ENCODE assay signal across 13 cellular contexts in the genomic region with DNA sequence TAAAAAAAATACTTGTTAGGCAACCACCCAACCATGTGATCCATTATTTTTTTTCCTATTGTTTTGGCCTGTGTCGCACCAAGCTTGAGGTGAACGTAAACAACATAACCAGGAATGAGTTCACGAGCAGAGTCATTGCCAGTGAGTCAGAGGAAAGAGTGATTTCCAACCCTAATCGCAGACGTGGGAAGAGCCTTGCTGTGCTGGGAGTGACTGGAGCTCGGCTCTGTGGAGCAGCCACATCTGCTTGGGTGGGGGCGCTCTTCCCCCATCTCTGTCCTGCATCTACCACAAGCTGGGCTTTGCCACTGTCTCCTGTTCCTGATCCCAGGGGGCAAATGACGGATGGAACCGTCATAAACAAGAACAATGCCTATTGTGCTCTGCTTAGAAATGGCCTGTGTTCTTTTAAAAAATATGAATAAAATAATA.
DNase-seq lines count a peak whose midpoint lies in the region; ATAC-seq and TF ChIP-seq lines count a peak whose summit lies in the region.
"Had no signal": no experiment of that assay in that cellular context is flagged by ENCODE, and none has a peak within 500 bp of the region (broad histone marks: within the 10 kb centered on the region; RNA-seq: fewer than 3 reads in every experiment).

No MANE protein-coding gene starts in this region.

- H3K4me1 ChIP-seq in A673 (ENCODE audit: insufficient read depth, low read length, poor library complexity, severe bottlenecking) (no peaks in the 10 kb centered on the region), HCT116 (ENCODE audit: control insufficient read depth in 1 of 2, insufficient read depth in 2 of 2, low read length in 2 of 2) (no peaks in the 10 kb centered on the region)
- H3K4me1 ChIP-seq in effector memory CD4-positive, alpha-beta T cell (ENCODE audit: control insufficient read depth, insufficient read depth, low read length, poor library complexity, severe bottlenecking): no peaks in the 10 kb centered on the region
- H3K4me1 ChIP-seq: vagina had no signal

- H2AFZ ChIP-seq in HCT116 (ENCODE audit: low read depth, low read length, poor library complexity, severe bottlenecking): no peak overlapping the region

- intact Hi-C loops in A673 (cut with micrococcal nuclease; ENCODE audit: unreplicated experiment): no loop called here
- intact Hi-C loops in HCT116 (cut with micrococcal nuclease): no loop called here

- POLR2A ChIA-PET in A673 (lab: Charles Lee; ENCODE audit: low non-redundant PET): no interaction called here
- POLR2A ChIA-PET in HCT116 (lab: Charles Lee): no interaction called here

- CTCF ChIA-PET in A673 (lab: Charles Lee) (no interaction called here), HCT116 (lab: Charles Lee) (no interaction called here)

- TF ChIP-seq POLR2A in HCT116 (IDR thresholded peaks at IDR 0.05; ENCODE audit: borderline replicate concordance, extremely low read depth, insufficient read depth, insufficient read length): no peak

- TF ChIP-seq CTCF in A673 (conservative IDR thresholded peaks at IDR 0.05; ENCODE audit: low read depth, low read length) (no peak), HCT116 (IDR thresholded peaks at IDR 0.05 in 2 of 3, conservative IDR thresholded peaks at IDR 0.05 in 1 of 3; ENCODE audit: borderline replicate concordance in 1 of 3, insufficient read depth in 1 of 3, low read depth in 2 of 3, low read length in 2 of 3) (no peak)

- H3K9ac ChIP-seq in HCT116 (ENCODE audit: low read length): no peak overlapping the region

- H3K4me3 ChIP-seq in A673 (ENCODE audit: low read depth, low read length, poor library complexity, severe bottlenecking) (no peak overlapping the region), HCT116 (replicated peaks in 1 of 2; ENCODE audit: low read depth in 1 of 2, low read length in 2 of 2) (no peak overlapping the region)
- no peak overlapping the region for H3K4me3 ChIP-seq in effector memory CD4-positive, alpha-beta T cell (ENCODE audit: insufficient read depth, low read depth, low read length, poor library complexity, severe bottlenecking)
- H3K4me3 ChIP-seq: vagina had no signal

- no peaks in the 10 kb centered on the region for H3K9me2 ChIP-seq in HCT116 (ENCODE audit: insufficient read depth)

- peak; percentile 18 for DNase-seq in A673 (ENCODE audit: low spot score)
- no peak for DNase-seq in HCT116 (ENCODE audit: low read depth, low spot score)
- DNase-seq in astrocyte of the hippocampus (ENCODE audit: low read depth, low spot score): peak; percentile 90
- peak; percentile 57 for DNase-seq in inferior parietal cortex (ENCODE audit: extremely low spot score)
- DNase-seq in stimulated activated CD4-positive, alpha-beta T cell treated with anti-CD3 and anti-CD28 coated beads, Interleukin-4, amount 100 ng/mL, for 24 hours: no peak
- DNase-seq in effector memory CD4-positive, alpha-beta T cell: no peak
- DNase-seq: activated CD8-positive, alpha-beta T cell treated with anti-CD3 and anti-CD28 coated beads, Interleukin-2, amount 10 ng/mL, durations not matched to agents 7 days and 5 days; CD4-positive, alpha-beta T cell; NCI-H2029; SHP77 had no signal

- no peak overlapping the region for H3K4me2 ChIP-seq in HCT116 (ENCODE audit: low read length)

- ATAC-seq in HCT116 (0 out of 2 replicates have a peak, but pooled peaks have one; percentile 36), HG03095 (IDR thresholded peaks at IDR 0.05; ENCODE audit: unreplicated experiment) (no peak), GM18868 (IDR thresholded peaks at IDR 0.05; ENCODE audit: unreplicated experiment) (no peak)
- ATAC-seq: activated CD8-positive, alpha-beta T cell treated with anti-CD3 and anti-CD28 coated beads, Interleukin-2, amount 10 ng/mL, durations not matched to agents 7 days and 5 days had no signal

- H3K27me3 ChIP-seq in A673 (replicated peaks; ENCODE audit: insufficient read depth, low read depth, low read length, poor library complexity): peaks cover 12% of the 10 kb centered on the region
- 0 out of 2 replicates have a peak, but pooled peaks cover 6% of the 10 kb centered on the region for H3K27me3 ChIP-seq in HCT116 (ENCODE audit: insufficient read depth, low read length)
- H3K27me3 ChIP-seq in effector memory CD4-positive, alpha-beta T cell (replicated peaks; ENCODE audit: control insufficient read depth, insufficient read depth, low read length, poor library complexity, severe bottlenecking): no peaks in the 10 kb centered on the region
- H3K27me3 ChIP-seq: vagina had no signal

- H3K27ac ChIP-seq in A673 (ENCODE audit: low read depth, low read length, poor library complexity, severe bottlenecking) (no peak overlapping the region), HCT116 (ENCODE audit: low read depth, low read length) (no peak overlapping the region)
- no peak overlapping the region for H3K27ac ChIP-seq in effector memory CD4-positive, alpha-beta T cell (ENCODE audit: insufficient read depth, low read length, poor library complexity, severe bottlenecking)
- H3K27ac ChIP-seq: vagina had no signal

- BruUV-seq in A673 (replicated peaks; lab: Mats Ljungman, UMichigan): no TSS peak
- no TSS peak for BruUV-seq in HCT116 (replicated peaks; lab: Mats Ljungman, UMichigan)

- no peak for TF ChIP-seq RAD21 in HCT116 (IDR thresholded peaks at IDR 0.05; ENCODE audit: low read depth)

- H3K36me3 ChIP-seq in A673 (ENCODE audit: insufficient read depth, low read length, poor library complexity, severe bottlenecking) (no peaks in the 10 kb centered on the region), HCT116 (ENCODE audit: control insufficient read depth in 1 of 2, insufficient read depth in 2 of 2, low read length in 2 of 2) (no peaks in the 10 kb centered on the region)
- H3K36me3 ChIP-seq in effector memory CD4-positive, alpha-beta T cell (ENCODE audit: control insufficient read depth, insufficient read depth, low read length): no peaks in the 10 kb centered on the region
- H3K36me3 ChIP-seq: vagina had no signal

- H3K9me3 ChIP-seq in A673 (ENCODE audit: low read depth, low read length, poor library complexity, severe bottlenecking) (no peaks in the 10 kb centered on the region), HCT116 (ENCODE audit: control insufficient read depth in 1 of 2, insufficient read depth in 1 of 2, low read depth in 1 of 2, low read length in 2 of 2) (no peaks in the 10 kb centered on the region)
- no peaks in the 10 kb centered on the region for H3K9me3 ChIP-seq in effector memory CD4-positive, alpha-beta T cell (ENCODE audit: control insufficient read depth, low read length)
- H3K9me3 ChIP-seq: vagina had no signal

- no peaks in the 10 kb centered on the region for H4K20me1 ChIP-seq in HCT116 (ENCODE audit: insufficient read depth)

- H3K79me2 ChIP-seq in HCT116 (ENCODE audit: insufficient read depth, low read length): no peaks in the 10 kb centered on the region

- RAD21 ChIA-PET in HCT116 (lab: Charles Lee; ENCODE audit: low non-redundant PET in 1 of 2, low total read pairs in 2 of 2, uncharacterized antibody in 2 of 2, unreplicated experiment in 2 of 2): no interaction called here

TF ChIP-seq in HCT116, 20 proteins besides CTCF, POLR2A, EP300 and RAD21:
- TF ChIP-seq JUND (IDR thresholded peaks at IDR 0.05) (no peak), YY1 (IDR thresholded peaks at IDR 0.05; ENCODE audit: extremely low read depth, insufficient replicate concordance, low read depth, low read length) (no peak), ZFX (IDR thresholded peaks at IDR 0.05) (no peak), SP1 (IDR thresholded peaks at IDR 0.05; ENCODE audit: low read depth) (no peak)
- TF ChIP-seq, protein P1, sequence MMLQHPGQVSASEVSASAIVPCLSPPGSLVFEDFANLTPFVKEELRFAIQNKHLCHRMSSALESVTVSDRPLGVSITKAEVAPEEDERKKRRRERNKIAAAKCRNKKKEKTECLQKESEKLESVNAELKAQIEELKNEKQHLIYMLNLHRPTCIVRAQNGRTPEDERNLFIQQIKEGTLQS (IDR thresholded peaks at IDR 0.05): no peak
- TF ChIP-seq, protein P2, sequence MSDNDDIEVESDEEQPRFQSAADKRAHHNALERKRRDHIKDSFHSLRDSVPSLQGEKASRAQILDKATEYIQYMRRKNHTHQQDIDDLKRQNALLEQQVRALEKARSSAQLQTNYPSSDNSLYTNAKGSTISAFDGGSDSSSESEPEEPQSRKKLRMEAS (IDR thresholded peaks at IDR 0.05): no peak
TF ChIP-seq in HCT116: peak in this region for 0.

Comparison
In these comparisons a context has a peak if more than half of its experiments do, and no peak if none do; other contexts are left out.
1. DNase-seq: peak in A673 (single experiment), astrocyte of the hippocampus (single experiment) and inferior parietal cortex (single experiment); none in HCT116 (single experiment), stimulated activated CD4-positive, alpha-beta T cell treated with anti-CD3 and anti-CD28 coated beads, Interleukin-4, amount 100 ng/mL, for 24 hours (single experiment) and effector memory CD4-positive, alpha-beta T cell (0 of 3).